Comparison of ENCODE assay signal across 21 cellular contexts in the genomic region with DNA sequence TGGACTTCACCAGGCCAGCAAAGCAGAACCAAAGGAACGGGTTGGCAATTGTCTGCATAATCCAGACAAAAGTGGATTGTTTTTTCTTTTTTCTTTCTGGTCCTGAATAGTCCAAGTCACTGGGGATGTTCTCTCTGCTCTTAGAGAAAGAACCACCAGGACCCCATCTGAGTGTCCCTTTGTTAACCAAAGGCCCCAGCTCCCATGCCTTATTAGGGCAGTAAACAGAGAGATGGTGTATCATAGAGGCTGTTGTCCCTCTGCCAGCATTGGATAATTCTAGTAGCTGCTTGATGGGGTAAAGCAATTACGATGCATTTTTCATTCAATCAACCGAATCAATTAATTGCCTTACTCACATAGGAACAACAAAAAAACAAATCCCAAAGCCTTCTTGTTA.
"Had no signal": no experiment of that assay in that cellular context is flagged by ENCODE, and none has a peak within 500 bp of the region (broad histone marks: within the 10 kb centered on the region; RNA-seq: fewer than 3 reads in every experiment).

No MANE protein-coding gene starts in this region.

- ATAC-seq: activated naive CD4-positive, alpha-beta T cell treated with anti-CD3 and anti-CD28 coated beads, Interleukin-2, amount 50 U/mL, for 72 hours; activated T-helper 17 cell treated with anti-CD3 and anti-CD28 coated beads, Interleukin-2, amount 50 U/mL, for 72 hours; left ventricle myocardium superior; mucosa of descending colon; sciatic nerve had no signal

- DNase-seq: activated CD4-positive, alpha-beta T cell treated with anti-CD3 and anti-CD28 coated beads for 1 hour; activated CD4-positive, alpha-beta T cell treated with anti-CD3 and anti-CD28 coated beads, Interleukin-2, amount 50 U/mL, for 1 hour; activated T-cell treated with anti-CD3 and anti-CD28 coated beads, Interleukin-2, amount 50 U/mL, for 1 hour; adrenal gland; cerebellar nuclear complex; cortex of kidney; left ventricle myocardium superior; mammary epithelial cell; mucosa of descending colon; nephron progenitor cell; small intestine; stimulated activated CD4-positive, alpha-beta T cell treated with anti-CD3 and anti-CD28 coated beads, Interleukin-15, amount 100 ng/mL, for 24 hours; stimulated activated CD8-positive, alpha-beta memory T cell treated with anti-CD3 and anti-CD28 coated beads, Interleukin-4, amount 100 ng/mL, for 48 hours; stimulated activated naive CD4-positive, alpha-beta T cell; T-helper 1 cell; WERI-Rb-1 had no signal

- H3K27ac ChIP-seq: adrenal gland, hepatocyte, tibial nerve, WERI-Rb-1 had no signal

- H3K27ac Mint-ChIP-seq: activated T-helper 17 cell treated with anti-CD3 and anti-CD28 coated beads, Interleukin-2, amount 50 U/mL, for 72 hours; nephron progenitor cell had no signal

- H3K4me3 Mint-ChIP-seq: activated T-helper 17 cell treated with anti-CD3 and anti-CD28 coated beads, Interleukin-2, amount 50 U/mL, for 72 hours; nephron progenitor cell had no signal

- H3K27me3 Mint-ChIP-seq: activated T-helper 17 cell treated with anti-CD3 and anti-CD28 coated beads, Interleukin-2, amount 50 U/mL, for 72 hours had no signal

- H3K4me1 Mint-ChIP-seq: activated T-helper 17 cell treated with anti-CD3 and anti-CD28 coated beads, Interleukin-2, amount 50 U/mL, for 72 hours; nephron progenitor cell had no signal

- H3K27me3 ChIP-seq: adrenal gland, hepatocyte, tibial nerve had no signal

- H3K4me3 ChIP-seq: adrenal gland, hepatocyte, mucosa of descending colon, tibial nerve had no signal
